Comparison of ENCODE assay signal across 1 cellular context in genomic region chr10:52999258-52999657, GRCh38.
TF ChIP-seq lines count a peak whose summit lies in the region.

No MANE protein-coding gene starts in this region.

TF ChIP-seq in GM23338, 12 proteins besides CTCF, POLR2A, EP300 and RAD21 (continued from another document):
- TF ChIP-seq ZNF462 (CRISPR knock-in tag; IDR thresholded peaks at IDR 0.05), result no peak
